15 cellular contexts compared by ENCODE assay signal in the genomic region with DNA sequence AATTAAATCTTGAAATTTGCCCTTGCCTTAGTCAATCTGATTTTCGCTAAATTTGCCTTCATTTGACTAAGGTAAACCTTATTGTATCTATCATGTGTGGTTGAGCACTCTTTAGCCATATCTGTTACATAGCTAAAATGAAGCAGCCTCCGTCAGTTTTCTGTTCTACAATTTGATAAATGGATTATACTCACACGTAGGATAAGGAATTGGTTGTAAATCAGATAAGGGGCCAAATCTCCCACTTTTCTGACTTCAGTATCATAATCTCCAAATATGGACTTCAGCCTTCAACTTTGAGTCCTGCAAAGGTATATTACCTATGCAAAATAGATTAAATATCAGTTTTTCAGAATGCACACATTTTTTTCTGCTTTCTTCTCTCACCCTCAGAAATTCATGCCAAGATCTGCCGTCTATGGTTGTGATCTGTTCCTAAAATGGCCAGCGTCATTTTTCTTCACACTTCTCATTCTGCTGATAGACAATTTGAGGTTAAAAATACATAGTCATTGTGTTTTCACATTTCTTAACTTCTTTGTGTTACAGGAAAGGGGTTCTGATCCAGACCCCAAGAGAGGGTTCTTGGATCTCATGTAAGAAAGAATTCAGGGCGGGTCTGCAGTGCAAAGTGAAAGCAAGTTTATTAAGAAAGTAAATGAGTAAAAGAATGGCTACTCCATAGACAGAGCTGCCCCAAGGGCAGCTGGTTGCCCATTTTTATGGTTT. TPM values are rescaled to one million over a fixed set of nuclear protein-coding genes. Genes with fewer than 3 reads are reported as not detected.
DNase-seq lines count a peak whose midpoint lies in the region; ATAC-seq and TF ChIP-seq lines count a peak whose summit lies in the region.
"Had no signal": no experiment of that assay in that cellular context is flagged by ENCODE, and none has a peak within 500 bp of the region (broad histone marks: within the 10 kb centered on the region; RNA-seq: fewer than 3 reads in every experiment).

No MANE protein-coding gene starts in this region.

- H3K27me3 ChIP-seq in CD4-positive, CD25-positive, alpha-beta regulatory T cell (ENCODE audit: control insufficient read depth, insufficient read depth, low read length) = no peaks in the 10 kb centered on the region
- H3K27me3 ChIP-seq in osteoblast (ENCODE audit: insufficient read depth, low read length) (no peaks in the 10 kb centered on the region), MG63 (no peaks in the 10 kb centered on the region)
- H3K27me3 ChIP-seq: sigmoid colon, thyroid gland had no signal

- no peaks in the 10 kb centered on the region for H3K27me3 Mint-ChIP-seq in CD4-positive, CD25-positive, alpha-beta regulatory T cell
- H3K27me3 Mint-ChIP-seq in IgD-negative memory B cell = no peaks in the 10 kb centered on the region
- H3K27me3 Mint-ChIP-seq in activated naive CD8-positive, alpha-beta T cell treated with anti-CD3 and anti-CD28 coated beads, Interleukin-2, amount 50 U/mL, for 24 hours = no peaks in the 10 kb centered on the region

- no peaks in the 10 kb centered on the region for H4K20me1 ChIP-seq in osteoblast (ENCODE audit: insufficient read depth, low read length)

- no peak overlapping the region for H2AFZ ChIP-seq in osteoblast (ENCODE audit: low read length)

- ATAC-seq in CD4-positive, CD25-positive, alpha-beta regulatory T cell (ENCODE audit: low read depth in 2 of 2) = no peak
- no peak for ATAC-seq in activated naive CD8-positive, alpha-beta T cell treated with anti-CD3 and anti-CD28 coated beads, Interleukin-2, amount 50 U/mL, for 24 hours
- no peak for ATAC-seq in GM18868 (IDR thresholded peaks at IDR 0.05; ENCODE audit: unreplicated experiment)

- H3K27ac ChIP-seq in CD4-positive, CD25-positive, alpha-beta regulatory T cell (ENCODE audit: insufficient read depth, low read length, poor library complexity, severe bottlenecking) = no peak overlapping the region
- H3K27ac ChIP-seq in osteoblast (ENCODE audit: low read depth, low read length) = peak overlapping the region; percentile 41
- H3K27ac ChIP-seq: sigmoid colon, thyroid gland had no signal

- H3K4me3 ChIP-seq in CD4-positive, CD25-positive, alpha-beta regulatory T cell (ENCODE audit: low read depth, low read length) = no peak overlapping the region
- no peak overlapping the region for H3K4me3 ChIP-seq in osteoblast (ENCODE audit: insufficient read depth, low read length)
- no peak overlapping the region for H3K4me3 ChIP-seq in MG63
- H3K4me3 ChIP-seq: sigmoid colon, thyroid gland had no signal

- H3K79me2 ChIP-seq in osteoblast (ENCODE audit: insufficient read depth, low read length) = peaks cover 55% of the 10 kb centered on the region

- no peak for DNase-seq in CD4-positive, CD25-positive, alpha-beta regulatory T cell
- no peak for DNase-seq in activated naive CD8-positive, alpha-beta T cell treated with anti-CD3 and anti-CD28 coated beads, Interleukin-2, amount 50 U/mL, for 24 hours
- DNase-seq in osteoblast (ENCODE audit: insufficient read length, low spot score, missing footprints) (no peak), NCI-H510A (lab: John Stamatoyannopoulos, UW) (no peak), MG63 (no peak)
- DNase-seq: C1 segment of cervical spinal cord, hippocampal formation, MM.1S, NCI-H2029, NCI-H510A treated with DMSO at 0.1 percent for 48 hours, nucleus accumbens, sigmoid colon, thyroid gland had no signal

- H3K9me3 ChIP-seq in CD4-positive, CD25-positive, alpha-beta regulatory T cell (ENCODE audit: control insufficient read depth in 2 of 2, low read length in 2 of 2) = no peaks in the 10 kb centered on the region
- no peaks in the 10 kb centered on the region for H3K9me3 ChIP-seq in osteoblast (ENCODE audit: low read depth, low read length)
- H3K9me3 ChIP-seq in MG63 = no peaks in the 10 kb centered on the region
- H3K9me3 ChIP-seq: sigmoid colon, thyroid gland had no signal

- no peaks in the 10 kb centered on the region for H3K9me3 Mint-ChIP-seq in CD4-positive, CD25-positive, alpha-beta regulatory T cell
- H3K9me3 Mint-ChIP-seq in IgD-negative memory B cell = no peaks in the 10 kb centered on the region
- no peaks in the 10 kb centered on the region for H3K9me3 Mint-ChIP-seq in activated naive CD8-positive, alpha-beta T cell treated with anti-CD3 and anti-CD28 coated beads, Interleukin-2, amount 50 U/mL, for 24 hours

- peaks cover 45 to 80% (median 68%) of the 10 kb centered on the region in 4 donors for H3K4me1 Mint-ChIP-seq in CD4-positive, CD25-positive, alpha-beta regulatory T cell
- peaks cover 14 to 28% (median 23%) of the 10 kb centered on the region in 3 donors for H3K4me1 Mint-ChIP-seq in IgD-negative memory B cell
- H3K4me1 Mint-ChIP-seq in activated naive CD8-positive, alpha-beta T cell treated with anti-CD3 and anti-CD28 coated beads, Interleukin-2, amount 50 U/mL, for 24 hours = peaks cover 73% of the 10 kb centered on the region

- H3K36me3 Mint-ChIP-seq in CD4-positive, CD25-positive, alpha-beta regulatory T cell = peaks cover 13% of the 10 kb centered on the region
- peaks cover 2% of the 10 kb centered on the region for H3K36me3 Mint-ChIP-seq in IgD-negative memory B cell
- peaks cover 67% of the 10 kb centered on the region for H3K36me3 Mint-ChIP-seq in activated naive CD8-positive, alpha-beta T cell treated with anti-CD3 and anti-CD28 coated beads, Interleukin-2, amount 50 U/mL, for 24 hours (ENCODE audit: low read depth)

- TF ChIP-seq CTCF in osteoblast (IDR thresholded peaks at IDR 0.05; ENCODE audit: extremely low read depth, low read depth, low read length) = no peak

- H3K27ac Mint-ChIP-seq in CD4-positive, CD25-positive, alpha-beta regulatory T cell = peak overlapping the region; percentile 62 to 75 (median 64)
- peak overlapping the region in 2 of 3 donors; percentile 40 to 61 for H3K27ac Mint-ChIP-seq in IgD-negative memory B cell
- peak overlapping the region; percentile 85 for H3K27ac Mint-ChIP-seq in activated naive CD8-positive, alpha-beta T cell treated with anti-CD3 and anti-CD28 coated beads, Interleukin-2, amount 50 U/mL, for 24 hours

- peaks cover 20% of the 10 kb centered on the region for H3K4me1 ChIP-seq in CD4-positive, CD25-positive, alpha-beta regulatory T cell (ENCODE audit: control insufficient read depth, insufficient read depth, low read length, poor library complexity, severe bottlenecking)
- peaks cover 9% of the 10 kb centered on the region for H3K4me1 ChIP-seq in osteoblast (ENCODE audit: insufficient read depth, low read length)

- peaks cover 39% of the 10 kb centered on the region for H3K36me3 ChIP-seq in CD4-positive, CD25-positive, alpha-beta regulatory T cell (ENCODE audit: control insufficient read depth, insufficient read depth, low read length)
- H3K36me3 ChIP-seq in osteoblast (ENCODE audit: insufficient read depth, low read length) (no peaks in the 10 kb centered on the region), MG63 (no peaks in the 10 kb centered on the region)
- H3K36me3 ChIP-seq: sigmoid colon, thyroid gland had no signal

- peak overlapping the region; percentile 47 for H3K4me2 ChIP-seq in osteoblast (ENCODE audit: insufficient read depth, low read length)

- peak overlapping the region in 1 of 4 donors; percentile 3 for H3K4me3 Mint-ChIP-seq in CD4-positive, CD25-positive, alpha-beta regulatory T cell
- peak overlapping the region in 1 of 4 donors; percentile 13 for H3K4me3 Mint-ChIP-seq in IgD-negative memory B cell
- H3K4me3 Mint-ChIP-seq in activated naive CD8-positive, alpha-beta T cell treated with anti-CD3 and anti-CD28 coated beads, Interleukin-2, amount 50 U/mL, for 24 hours = peak overlapping the region; percentile 8

RNA-seq across cellular contexts. Expression of gene RAB8B, which starts 36.9 kb away (rescaled TPM):
- total RNA-seq in CD4-positive, CD25-positive, alpha-beta regulatory T cell = 114 TPM
- 10 to 100 TPM; 67.4 to 82.4 (median 74.4) TPM for polyA plus RNA-seq in CD4-positive, CD25-positive, alpha-beta regulatory T cell
- 57.6 TPM for polyA plus RNA-seq in IgD-negative memory B cell
- 55.7 and 57.5 TPM in 2 replicates for total RNA-seq in osteoblast
- total RNA-seq in MG63 (2014; rRNA removed; shearing (Covaris generic); ENCODE audit: low replicate concordance) = 14.4 and 16.0 TPM in 2 replicates

RNA-seq across cellular contexts. Expression of gene APH1B, which starts 51.1 kb away (rescaled TPM):
- 19.0 TPM for total RNA-seq in CD4-positive, CD25-positive, alpha-beta regulatory T cell
- 10 to 100 TPM in 2 of 4 donors, 1 to 10 TPM in 2; 9.1 to 16.2 (median 11.6) TPM for polyA plus RNA-seq in CD4-positive, CD25-positive, alpha-beta regulatory T cell
- polyA plus RNA-seq in IgD-negative memory B cell = 18.5 TPM
- 17.7 and 21.8 TPM in 2 replicates for total RNA-seq in osteoblast
- 0.84 and 5.2 TPM in 2 replicates for total RNA-seq in MG63 (2014; rRNA removed; shearing (Covaris generic); ENCODE audit: low replicate concordance)
